In the genomic region with DNA sequence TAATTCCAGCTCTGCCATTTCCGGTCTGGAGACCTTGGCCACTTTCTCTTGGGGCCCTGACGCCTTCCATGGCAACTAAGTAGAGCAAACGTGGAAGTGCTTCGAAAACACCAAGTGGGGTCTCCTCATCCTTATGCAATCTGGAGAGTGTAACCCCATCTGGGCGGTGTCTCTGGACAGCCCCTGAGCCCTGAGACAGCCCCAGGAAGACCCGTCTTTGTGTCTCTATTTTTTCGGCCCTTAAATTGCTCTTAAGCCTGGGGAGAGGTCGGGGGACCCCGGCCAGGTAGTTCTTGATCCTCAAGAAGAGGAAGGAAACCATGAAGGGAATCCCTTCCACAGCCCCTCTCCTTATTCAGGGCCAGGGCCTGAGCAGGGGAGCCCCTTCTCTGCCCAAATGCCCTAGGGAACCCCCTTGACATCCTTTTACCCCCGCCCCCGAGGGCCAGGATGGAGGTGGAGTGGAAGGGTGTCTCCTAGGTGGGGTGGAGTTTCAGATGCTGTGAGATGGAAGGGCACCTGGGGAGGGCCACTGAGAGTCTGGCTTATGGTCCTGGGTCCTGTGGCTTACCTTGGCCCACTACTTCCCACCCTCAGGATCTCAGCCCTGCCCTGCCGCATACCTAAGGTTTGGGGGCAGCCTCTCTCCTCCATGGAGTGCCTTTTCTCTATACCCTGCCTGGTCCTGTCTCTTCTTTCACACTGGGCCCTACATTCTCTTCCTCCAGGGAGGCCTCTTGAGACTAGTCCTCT, we compare ENCODE assay signal across 8 cellular contexts. TPM values are rescaled to one million over a fixed set of nuclear protein-coding genes. Genes with fewer than 3 reads are reported as not detected.
DNase-seq lines count a peak whose midpoint lies in the region; ATAC-seq, FAIRE-seq and TF ChIP-seq lines count a peak whose summit lies in the region.

No MANE protein-coding gene starts in this region.

- H3K18ac ChIP-seq in H1 (ENCODE audit: extremely low read depth, low read length): peak overlapping the region; percentile 32

- H3K9ac ChIP-seq in NT2/D1 (ENCODE audit: insufficient read length, low read depth): peak overlapping the region; percentile 63
- H3K9ac ChIP-seq in H1 (replicated peaks in 1 of 4; ENCODE audit: extremely low read depth in 1 of 4, low read depth in 3 of 4, low read length in 3 of 4): peak overlapping the region in 3 of 4 experiments; percentile 54 to 59 (median 56); a peak in 4 of 7 replicates
- no peak overlapping the region for H3K9ac ChIP-seq in neural progenitor cell

- H3K4me1 Mint-ChIP-seq in neural progenitor cell: peaks cover 50% of the 10 kb centered on the region

- TF ChIP-seq CTCF in BE2C (IDR thresholded peaks at IDR 0.05; ENCODE audit: low read depth, low read length): no peak
- no peak for TF ChIP-seq CTCF in H1 (IDR thresholded peaks at IDR 0.05; ENCODE audit: control extremely low read depth in 1 of 3, insufficient read depth in 1 of 3, low read depth in 1 of 3, low read length in 3 of 3)
- TF ChIP-seq CTCF in neural progenitor cell (IDR thresholded peaks at IDR 0.05): no peak

- peak overlapping the region; percentile 39; the same call in 1 of the 2 replicates for H3K27ac ChIP-seq in H1 (ENCODE audit: low read depth, low read length)
- no peak overlapping the region for H3K27ac ChIP-seq in neural progenitor cell

- TF ChIP-seq RAD21 in H1 (IDR thresholded peaks at IDR 0.05 in 1 of 2, conservative IDR thresholded peaks at IDR 0.05 in 1 of 2; ENCODE audit: low read depth in 2 of 2, low read length in 2 of 2): no peak

- H3K27ac Mint-ChIP-seq in neural progenitor cell: peak overlapping the region; percentile 82

- H2AK5ac ChIP-seq in H1 (ENCODE audit: low read depth, low read length): peak overlapping the region; percentile 97

- no peak overlapping the region for H2BK5ac ChIP-seq in H1 (ENCODE audit: low read depth, low read length)

- H3K79me2 ChIP-seq in H1 (ENCODE audit: control insufficient read depth in 1 of 2, insufficient read depth in 2 of 2, low read length in 2 of 2): peaks cover 0 to 5% of the 10 kb centered on the region in 2 experiments; a peak in 2 of 4 replicates
- no peaks in the 10 kb centered on the region for H3K79me2 ChIP-seq in neural progenitor cell (ENCODE audit: low read depth)

- ATAC-seq in HG02678 (IDR thresholded peaks at IDR 0.05; ENCODE audit: unreplicated experiment) (no peak), HG03095 (IDR thresholded peaks at IDR 0.05; ENCODE audit: unreplicated experiment) (no peak)

- DNase-seq in BE2C (no peak), NT2/D1 (ENCODE audit: low read depth, low spot score) (no peak), H1 (ENCODE audit: low read depth in 1 of 2, low spot score in 2 of 2) (no peak), neural progenitor cell (ENCODE audit: low spot score) (no peak), RPMI8226 (no peak)
- DNase-seq in activated effector memory CD4-positive, alpha-beta T cell treated with anti-CD3 and anti-CD28 coated beads, Interleukin-2, amount 50 U/mL, for 16 hours: no peak

- no peak overlapping the region; the same call in 1 of the 2 replicates for H2BK15ac ChIP-seq in H1 (ENCODE audit: low read length)

- H2BK20ac ChIP-seq in H1 (ENCODE audit: low read length): peak overlapping the region; percentile 16; the same call in 1 of the 2 replicates

- no peaks in the 10 kb centered on the region for H3K27me3 ChIP-seq in BE2C
- peaks cover 42% of the 10 kb centered on the region for H3K27me3 ChIP-seq in NT2/D1 (ENCODE audit: insufficient read depth, insufficient read length)
- peaks cover 2 to 32% (median 22%) of the 10 kb centered on the region in 4 experiments; a peak in 6 of 7 replicates for H3K27me3 ChIP-seq in H1 (replicated peaks in 1 of 4; ENCODE audit: control insufficient read depth in 3 of 4, extremely low read depth in 1 of 4, insufficient read depth in 3 of 4, low read length in 3 of 4)
- peaks cover 54% of the 10 kb centered on the region for H3K27me3 ChIP-seq in neural progenitor cell

- no peak overlapping the region for H3K56ac ChIP-seq in H1 (replicated peaks; ENCODE audit: insufficient read length, low read depth, low read length)

- POLR2A ChIA-PET in H1 (lab: Charles Lee; ENCODE audit: partially characterized antibody): interaction anchor here (0.9 to 13.1 kb wide), 9 partner anchors 10 to 92 kb away, joined by 3 to 82 read pairs (median 9); a partner anchor contains a TSS

- no peaks in the 10 kb centered on the region for H3K9me3 Mint-ChIP-seq in neural progenitor cell

- no peak overlapping the region for H3K23ac ChIP-seq in H1 (ENCODE audit: insufficient read length)

- no peak for FAIRE-seq in H1 (lab: Jason Lieb, UNC)

- H3K27me3 Mint-ChIP-seq in neural progenitor cell (ENCODE audit: insufficient read depth, low read depth): peaks cover 33% of the 10 kb centered on the region

- 77% methylated on average over 12 of the region's 12 CpGs; no CpG with 5 or more reads in 1 of the 2 experiments for WGBS in H1 (ENCODE audit: extremely low coverage in 1 of 2, insufficient coverage in 1 of 2, insufficient read length in 1 of 2, insufficient replicate concordance in 2 of 2, low coverage in 1 of 2, low lambda C conversion rate in 2 of 2, missing lambda C conversion rate in 1 of 2), 2 experiments

- H3K4me3 ChIP-seq in BE2C (ENCODE audit: low read depth, low read length) (peak overlapping the region; percentile 30), NT2/D1 (ENCODE audit: insufficient read length, low read depth) (peak overlapping the region; percentile 13), H1 (ENCODE audit: extremely low read depth in 1 of 4, insufficient read depth in 2 of 4, low read depth in 3 of 4, low read length in 4 of 4) (peak overlapping the region; percentile 23 to 60 (median 38); a peak in 6 of 8 replicates), neural progenitor cell (peak overlapping the region; percentile 31)

- H3K14ac ChIP-seq in H1 (ENCODE audit: insufficient read length): no peak overlapping the region

- CTCF ChIA-PET in H1 (lab: Charles Lee; ENCODE audit: partially characterized antibody): interaction anchor here (0.7 to 22.7 kb wide), 11 partner anchors 8 to 88 kb away, joined by 3 to 1249 read pairs (median 40); a partner anchor contains a TSS

- H4K5ac ChIP-seq in H1 (ENCODE audit: insufficient read length, low read depth, low read length): peak overlapping the region; percentile 3

- H3K4me2 ChIP-seq in H1 (ENCODE audit: insufficient read depth in 1 of 2, low read depth in 2 of 2, low read length in 2 of 2) (peak overlapping the region; percentile 66 to 80), neural progenitor cell (peak overlapping the region; percentile 65)

- TF ChIP-seq EP300 in H1 (IDR thresholded peaks at IDR 0.05; ENCODE audit: borderline replicate concordance in 1 of 2, low read depth in 2 of 2, low read length in 2 of 2): no peak

- peaks cover 2% of the 10 kb centered on the region; the same call in 1 of the 2 replicates for H3K23me2 ChIP-seq in H1 (ENCODE audit: low read depth, low read length)

- peaks cover 43% of the 10 kb centered on the region for H3F3A ChIP-seq in neural progenitor cell (ENCODE audit: low read depth)

- H2BK120ac ChIP-seq in H1 (replicated peaks; ENCODE audit: low read depth, low read length): no peak overlapping the region

- H2BK12ac ChIP-seq in H1 (ENCODE audit: low read depth, low read length): peak overlapping the region; percentile 95

- peak overlapping the region; percentile 81 for H3K4me3 Mint-ChIP-seq in neural progenitor cell

- H4K91ac ChIP-seq in H1 (replicated peaks; ENCODE audit: insufficient read length, low read length): no peak overlapping the region

- H3K36me3 Mint-ChIP-seq in neural progenitor cell: no peaks in the 10 kb centered on the region

- peaks cover 0 to under 1% of the 10 kb centered on the region in 2 experiments for H4K20me1 ChIP-seq in H1 (replicated peaks in 1 of 2; ENCODE audit: control insufficient read depth in 1 of 2, insufficient read depth in 2 of 2, low read length in 2 of 2)
- H4K20me1 ChIP-seq in neural progenitor cell (ENCODE audit: low read depth): peaks cover 9% of the 10 kb centered on the region

- H3K4me1 ChIP-seq in BE2C (peaks cover 18% of the 10 kb centered on the region), NT2/D1 (ENCODE audit: insufficient read depth, insufficient read length) (peaks cover 24% of the 10 kb centered on the region), H1 (replicated peaks in 1 of 4; ENCODE audit: control insufficient read depth in 3 of 4, insufficient read depth in 4 of 4, low read length in 3 of 4) (peaks cover 9 to 13% (median 11%) of the 10 kb centered on the region in 4 experiments), neural progenitor cell (peaks cover 29% of the 10 kb centered on the region)

- TF ChIP-seq POLR2A in H1 (IDR thresholded peaks at IDR 0.05; ENCODE audit: control extremely low read depth in 1 of 2, low read depth in 2 of 2, low read length in 2 of 2): no peak

- H3K9me3 ChIP-seq in BE2C (no peaks in the 10 kb centered on the region), NT2/D1 (ENCODE audit: insufficient read depth, low read length) (no peaks in the 10 kb centered on the region), H1 (ENCODE audit: insufficient read depth in 2 of 2, low read depth in 1 of 2, low read length in 1 of 2) (no peaks in the 10 kb centered on the region), neural progenitor cell (ENCODE audit: low read depth) (no peaks in the 10 kb centered on the region)

- no peak overlapping the region for H4K8ac ChIP-seq in H1 (ENCODE audit: extremely low read depth, insufficient read depth, low read length)

- H2AFZ ChIP-seq in H1 (ENCODE audit: low read length): 0 out of 2 replicates have a peak overlapping the region, but pooled peaks have one; percentile 11
- H2AFZ ChIP-seq in neural progenitor cell (replicated peaks): no peak overlapping the region

- H3K4ac ChIP-seq in H1 (replicated peaks; ENCODE audit: insufficient read length, low read depth, low read length): no peak overlapping the region

- H3K36me3 ChIP-seq in BE2C (no peaks in the 10 kb centered on the region), NT2/D1 (ENCODE audit: insufficient read depth, insufficient read length, low read length) (no peaks in the 10 kb centered on the region), H1 (ENCODE audit: control insufficient read depth in 2 of 4, insufficient read depth in 4 of 4, low read length in 3 of 4) (no peaks in the 10 kb centered on the region), neural progenitor cell (no peaks in the 10 kb centered on the region)

- H3K79me1 ChIP-seq in H1 (ENCODE audit: low read depth, low read length): no peaks in the 10 kb centered on the region

RNA-seq across cellular contexts. Expression of a gene that starts 17.6 kb away (rescaled TPM):
- 69.7 TPM for polyA plus RNA-seq in BE2C (2012; ENCODE audit: insufficient read depth, insufficient read length, low read depth)
- total RNA-seq in H1 (2021; fragmentation: NEBNext Ultra II Directional; extraction: Animal tissue kit (Norgen Biotek cat#: 25700)): 18.7 and 19.3 TPM in 2 replicates
- 23.3 and 36.0 TPM in 2 replicates for polyA plus RNA-seq in H1 (2011; rRNA removed)
- polyA plus RNA-seq in H1 (2011; cell fraction: cytosol; rRNA removed): 17.3 TPM
- 42.1 TPM for polyA plus RNA-seq in H1 (2011; cell fraction: nucleus; rRNA removed)
- 13.7 to 17.2 TPM (median 14.8 TPM) in 4 replicates for polyA plus RNA-seq in H1 (2012, experiment 1 of 2)
- polyA plus RNA-seq in H1 (2012, experiment 2 of 2): 12.5 TPM
- polyA plus RNA-seq in H1 (2013, experiment 1 of 2): 19.7 TPM
- 19.0 TPM for polyA plus RNA-seq in H1 (2013, experiment 2 of 2)
- polyA minus RNA-seq in H1 (2011; rRNA and poly(A)+ RNA removed): 5.1 and 8.0 TPM in 2 replicates
- polyA minus RNA-seq in H1 (2011; cell fraction: cytosol; rRNA and poly(A)+ RNA removed): 14.5 TPM
- 11.1 TPM for polyA minus RNA-seq in H1 (2011; cell fraction: nucleus; rRNA and poly(A)+ RNA removed)
- 8.2 and 13.0 TPM in 2 replicates for total RNA-seq in neural progenitor cell (ENCODE audit: low replicate concordance)

RNA-seq across cellular contexts. Expression of a gene that starts 26.9 kb away (rescaled TPM):
- polyA plus RNA-seq in BE2C (2012; ENCODE audit: insufficient read depth, insufficient read length, low read depth): 37.0 TPM
- 4.1 and 4.9 TPM in 2 replicates for total RNA-seq in H1 (2021; fragmentation: NEBNext Ultra II Directional; extraction: Animal tissue kit (Norgen Biotek cat#: 25700))
- polyA plus RNA-seq in H1 (2011; rRNA removed): 2.6 and 3.2 TPM in 2 replicates
- polyA plus RNA-seq in H1 (2011; cell fraction: cytosol; rRNA removed): 3.5 TPM
- 4.6 TPM for polyA plus RNA-seq in H1 (2011; cell fraction: nucleus; rRNA removed)
- 3.1 to 5.3 TPM (median 5.1 TPM) in 4 replicates for polyA plus RNA-seq in H1 (2012, experiment 1 of 2)
- 7.8 TPM for polyA plus RNA-seq in H1 (2012, experiment 2 of 2)
- 2.1 TPM for polyA plus RNA-seq in H1 (2013, experiment 1 of 2)
- 2.2 TPM for polyA plus RNA-seq in H1 (2013, experiment 2 of 2)
- polyA minus RNA-seq in H1 (2011; rRNA and poly(A)+ RNA removed): 2.1 and 5.8 TPM in 2 replicates
- polyA minus RNA-seq in H1 (2011; cell fraction: cytosol; rRNA and poly(A)+ RNA removed): 4.4 TPM
- 6.3 TPM for polyA minus RNA-seq in H1 (2011; cell fraction: nucleus; rRNA and poly(A)+ RNA removed)
- 1.1 and 7.4 TPM in 2 replicates for total RNA-seq in neural progenitor cell (ENCODE audit: low replicate concordance)

RNA-seq across cellular contexts. Expression of a gene that starts 36.1 kb away (rescaled TPM):
- 337 TPM for polyA plus RNA-seq in BE2C (2012; ENCODE audit: insufficient read depth, insufficient read length, low read depth)
- total RNA-seq in H1 (2021; fragmentation: NEBNext Ultra II Directional; extraction: Animal tissue kit (Norgen Biotek cat#: 25700)): 48.9 and 49.8 TPM in 2 replicates
- polyA plus RNA-seq in H1 (2011; rRNA removed): 55.9 and 64.9 TPM in 2 replicates
- polyA plus RNA-seq in H1 (2011; cell fraction: cytosol; rRNA removed): 105 TPM
- 55.5 TPM for polyA plus RNA-seq in H1 (2011; cell fraction: nucleus; rRNA removed)
- polyA plus RNA-seq in H1 (2012, experiment 1 of 2): 46.4 to 65.2 TPM (median 63.9 TPM) in 4 replicates
- 60.3 TPM for polyA plus RNA-seq in H1 (2012, experiment 2 of 2)
- 25.2 TPM for polyA plus RNA-seq in H1 (2013, experiment 1 of 2)
- 27.1 TPM for polyA plus RNA-seq in H1 (2013, experiment 2 of 2)
- 44.4 and 61.4 TPM in 2 replicates for polyA minus RNA-seq in H1 (2011; rRNA and poly(A)+ RNA removed)
- 20.8 TPM for polyA minus RNA-seq in H1 (2011; cell fraction: cytosol; rRNA and poly(A)+ RNA removed)
- polyA minus RNA-seq in H1 (2011; cell fraction: nucleus; rRNA and poly(A)+ RNA removed): 15.7 TPM
- total RNA-seq in neural progenitor cell (ENCODE audit: low replicate concordance): 19.8 and 33.7 TPM in 2 replicates

RNA-seq across cellular contexts. Expression of a gene that starts 45.8 kb away (rescaled TPM):
- not detected for polyA plus RNA-seq in BE2C (2012; ENCODE audit: insufficient read depth, insufficient read length, low read depth)
- total RNA-seq in H1 (2021; fragmentation: NEBNext Ultra II Directional; extraction: Animal tissue kit (Norgen Biotek cat#: 25700)): 0.28 and 0.31 TPM in 2 replicates
- polyA plus RNA-seq in H1 (2011; rRNA removed): 0.91 and 0.98 TPM in 2 replicates
- polyA plus RNA-seq in H1 (2011; cell fraction: cytosol; rRNA removed): 0.66 TPM
- polyA plus RNA-seq in H1 (2011; cell fraction: nucleus; rRNA removed): 0.74 TPM
- 0.20 to 0.56 TPM (median 0.46 TPM) in 3 of 4 replicates, not detected in the other for polyA plus RNA-seq in H1 (2012, experiment 1 of 2)
- polyA plus RNA-seq in H1 (2012, experiment 2 of 2): 0.42 TPM
- 0.08 TPM for polyA plus RNA-seq in H1 (2013, experiment 1 of 2)
- polyA plus RNA-seq in H1 (2013, experiment 2 of 2): 0.07 TPM
- polyA minus RNA-seq in H1 (2011; rRNA and poly(A)+ RNA removed): 0.54 TPM in 1 of 2 replicates, not detected in the other
- not detected for polyA minus RNA-seq in H1 (2011; cell fraction: cytosol; rRNA and poly(A)+ RNA removed)
- polyA minus RNA-seq in H1 (2011; cell fraction: nucleus; rRNA and poly(A)+ RNA removed): 0.70 TPM
- not detected in 2 replicates for total RNA-seq in neural progenitor cell (ENCODE audit: low replicate concordance)
